In genomic region chr5:86108825-86109224, GRCh38 we compare ENCODE assay signal across 24 cellular contexts.
"Had no signal": no experiment of that assay in that cellular context is flagged by ENCODE, and none has a peak within 500 bp of the region (broad histone marks: within the 10 kb centered on the region; RNA-seq: fewer than 3 reads in every experiment).

No MANE protein-coding gene starts in this region.

- H3K4me1 ChIP-seq: colonic mucosa, esophagus muscularis mucosa, esophagus squamous epithelium, foreskin keratinocyte, gastrocnemius medialis, gastroesophageal sphincter, heart left ventricle, heart right ventricle had no signal

- H3K4me3 ChIP-seq: colonic mucosa, coronary artery, dorsolateral prefrontal cortex, esophagus muscularis mucosa, esophagus squamous epithelium, gastrocnemius medialis, gastroesophageal sphincter, heart left ventricle, heart right ventricle had no signal

- H3K36me3 ChIP-seq: colonic mucosa, esophagus muscularis mucosa, esophagus squamous epithelium, gastrocnemius medialis, gastroesophageal sphincter, heart left ventricle, heart right ventricle had no signal

- H3K27me3 ChIP-seq: colonic mucosa, esophagus muscularis mucosa, esophagus squamous epithelium, foreskin keratinocyte, gastrocnemius medialis, gastroesophageal sphincter, heart left ventricle, heart right ventricle had no signal

- H3K9me3 ChIP-seq: colonic mucosa, esophagus muscularis mucosa, gastrocnemius medialis, gastroesophageal sphincter had no signal

- H3K27ac ChIP-seq: colonic mucosa, coronary artery, dorsolateral prefrontal cortex, epithelial cell of prostate, esophagus muscularis mucosa, esophagus squamous epithelium, foreskin keratinocyte, gastrocnemius medialis, gastroesophageal sphincter, heart left ventricle, heart right ventricle had no signal

- ATAC-seq: effector memory CD8-positive, alpha-beta T cell; esophagus mucosa; foreskin keratinocyte; gastrocnemius medialis; gastroesophageal sphincter; heart left ventricle; heart right ventricle had no signal

- DNase-seq: colonic mucosa; cortex of kidney; dermis blood vessel endothelial cell; dorsolateral prefrontal cortex; effector CD4-positive, alpha-beta T cell; effector CD8-positive, alpha-beta T cell; effector memory CD4-positive, alpha-beta T cell; effector memory CD8-positive, alpha-beta T cell; endodermal cell; erythroblast; esophagus squamous epithelium; foreskin fibroblast; foreskin keratinocyte; foreskin melanocyte; gastrocnemius medialis; glutamatergic neuron; head of caudate nucleus; heart left ventricle; heart right ventricle had no signal
